In genomic region chr4:153146031-153146430, GRCh38 we compare ENCODE assay signal across 27 cellular contexts.
"Had no signal": no experiment of that assay in that cellular context is flagged by ENCODE, and none has a peak within 500 bp of the region (broad histone marks: within the 10 kb centered on the region; RNA-seq: fewer than 3 reads in every experiment).

No MANE protein-coding gene starts in this region.

- H3K36me3 Mint-ChIP-seq: activated CD4-positive, alpha-beta memory T cell treated with anti-CD3 and anti-CD28 coated beads for 36 hours; activated naive CD4-positive, alpha-beta T cell treated with anti-CD3 and anti-CD28 coated beads, Interleukin-2, amount 50 U/mL, for 72 hours had no signal

- H3K4me3 Mint-ChIP-seq: activated CD4-positive, alpha-beta memory T cell treated with anti-CD3 and anti-CD28 coated beads for 36 hours; activated CD4-positive, alpha-beta T cell treated with anti-CD3 and anti-CD28 coated beads, Interleukin-2, amount 10 ng/mL, durations not matched to agents 7 days and 5 days; activated T-cell treated with anti-CD3 and anti-CD28 coated beads, Interleukin-2, amount 50 U/mL, for 4 hours had no signal

- H3K4me1 Mint-ChIP-seq: activated CD4-positive, alpha-beta T cell treated with anti-CD3 and anti-CD28 coated beads, Interleukin-2, amount 10 ng/mL, durations not matched to agents 7 days and 5 days had no signal

- H2AFZ ChIP-seq: PC-9 had no signal

- H3K4me2 ChIP-seq: PC-9 had no signal

- H3K9me3 Mint-ChIP-seq: activated CD4-positive, alpha-beta memory T cell treated with anti-CD3 and anti-CD28 coated beads for 36 hours; activated CD4-positive, alpha-beta T cell treated with anti-CD3 and anti-CD28 coated beads, Interleukin-2, amount 10 ng/mL, durations not matched to agents 7 days and 5 days; activated naive CD4-positive, alpha-beta T cell treated with anti-CD3 and anti-CD28 coated beads, Interleukin-2, amount 50 U/mL, for 72 hours; activated T-cell treated with anti-CD3 and anti-CD28 coated beads, Interleukin-2, amount 50 U/mL, for 4 hours had no signal

- H3K27ac ChIP-seq: cardiac muscle cell, PC-9, SK-N-MC, VCaP had no signal

- H3K36me3 ChIP-seq: cardiac muscle cell had no signal

- H3K27me3 ChIP-seq: cardiac muscle cell had no signal

- DNase-seq: activated CD4-positive, alpha-beta memory T cell treated with anti-CD3 and anti-CD28 coated beads for 36 hours; activated CD4-positive, alpha-beta T cell treated with anti-CD3 and anti-CD28 coated beads, Interleukin-2, amount 10 ng/mL, durations not matched to agents 7 days and 5 days; activated CD4-positive, CD25-positive, alpha-beta regulatory T cell; activated CD8-positive, alpha-beta memory T cell treated with anti-CD3 and anti-CD28 coated beads for 24 hours; activated effector memory CD4-positive, alpha-beta T cell treated with anti-CD3 and anti-CD28 coated beads, Interleukin-2, amount 50 U/mL, for 16 hours; activated naive CD4-positive, alpha-beta T cell treated with Interleukin-2 at 50 U/mL for 16 hours; activated T-cell treated with anti-CD3 and anti-CD28 coated beads, Interleukin-2, amount 50 U/mL, for 4 hours; cerebellar nuclear complex; IMR-90; KG1; NCI-H1092; NCI-H1417; NCI-H1694; NCI-H2029; NCI-H2107; NCI-H2171 treated with DMSO at 0.1 percent for 48 hours; NCI-H226; NCI-H510A; NCI-H526 treated with DMSO at 0.1 percent for 48 hours; RPMI8226; T-helper 1 cell had no signal

- H3K27me3 Mint-ChIP-seq: activated CD4-positive, alpha-beta memory T cell treated with anti-CD3 and anti-CD28 coated beads for 36 hours had no signal

- H3K27ac Mint-ChIP-seq: activated CD4-positive, alpha-beta memory T cell treated with anti-CD3 and anti-CD28 coated beads for 36 hours; activated CD4-positive, alpha-beta T cell treated with anti-CD3 and anti-CD28 coated beads, Interleukin-2, amount 10 ng/mL, durations not matched to agents 7 days and 5 days; activated naive CD4-positive, alpha-beta T cell treated with anti-CD3 and anti-CD28 coated beads, Interleukin-2, amount 50 U/mL, for 72 hours had no signal

- ATAC-seq: activated naive CD4-positive, alpha-beta T cell treated with anti-CD3 and anti-CD28 coated beads, Interleukin-2, amount 50 U/mL, for 72 hours; activated T-cell treated with anti-CD3 and anti-CD28 coated beads, Interleukin-2, amount 50 U/mL, for 4 hours; Right ventricle myocardium inferior had no signal

- H3K4me3 ChIP-seq: cardiac muscle cell, PC-9, SK-N-MC had no signal
